Comparison of ENCODE assay signal across 8 cellular contexts in genomic region chr20:18632196-18632789, GRCh38. TPM values are rescaled to one million over a fixed set of nuclear protein-coding genes. Genes with fewer than 3 reads are reported as not detected.
DNase-seq lines count a peak whose midpoint lies in the region; ATAC-seq lines count a peak whose summit lies in the region.

No MANE protein-coding gene starts in this region.

- ATAC-seq in HG02840 (IDR thresholded peaks at IDR 0.05; ENCODE audit: low FRiP score, unreplicated experiment) (peak; percentile 62), left ventricle myocardium superior (peak; percentile 90)

- DNase-seq in NCI-H2081 (lab: John Stamatoyannopoulos, UW) (peak; percentile 61 to 66), NCI-H2081 treated with DMSO at 0.1 percent for 48 hours (lab: John Stamatoyannopoulos, UW) (no peak), NCI-H1417 treated with DMSO at 0.1 percent for 48 hours (lab: John Stamatoyannopoulos, UW) (peak; percentile 9), SW480 (ENCODE audit: low spot score) (peak; percentile 48), amniotic epithelial cell (ENCODE audit: low read depth) (peak; percentile 67), left ventricle myocardium superior (peak; percentile 59), retina (peak; percentile 74)

- intact Hi-C loops in left ventricle myocardium superior (cut with micrococcal nuclease), result loop anchor here (10.0 kb wide), 1 partner anchor 953 kb away; no protein-coding TSS in a partner anchor

RNA-seq across cellular contexts. Expression of gene DTD1, which starts 44.4 kb away (rescaled TPM):
- 10.7 TPM for total RNA-seq in left ventricle myocardium superior
